23 cellular contexts compared by ENCODE assay signal in genomic region chr6:116355796-116356195, GRCh38.
"Had no signal": no experiment of that assay in that cellular context is flagged by ENCODE, and none has a peak within 500 bp of the region (broad histone marks: within the 10 kb centered on the region; RNA-seq: fewer than 3 reads in every experiment).

No MANE protein-coding gene starts in this region.

- H3K9me3 ChIP-seq: gastrocnemius medialis, lower lobe of right lung, prostate gland, sigmoid colon, thoracic aorta, tibial nerve, upper lobe of left lung, vagina had no signal

- H3K4me3 ChIP-seq: coronary artery, gastrocnemius medialis, lower lobe of right lung, prostate gland, sigmoid colon, skin epidermis, spleen, thoracic aorta, tibial nerve, upper lobe of left lung, vagina had no signal

- H3K9me3 Mint-ChIP-seq: nephron progenitor cell; stimulated activated memory B cell treated with anti-CD40 and anti-IgM and Interleukin-4, amounts not matched to agents 10 μg/mL and 1 μg/mL and 100 μg/mL, for 72 hours had no signal

- FAIRE-seq: keratinocyte had no signal

- DNase-seq: effector memory CD8-positive, alpha-beta T cell; foreskin fibroblast; gastrocnemius medialis; head of caudate nucleus; left ventricle myocardium superior; lower lobe of right lung; naive thymus-derived CD8-positive, alpha-beta T cell; nephron progenitor cell; nucleus accumbens; right cardiac atrium; sigmoid colon; spleen; stimulated activated CD4-positive, alpha-beta T cell treated with anti-CD3 and anti-CD28 coated beads, Interleukin-4, amount 100 ng/mL, for 4 hours; stimulated activated naive CD8-positive, alpha-beta T cell treated with anti-CD3 and anti-CD28 coated beads, Interleukin-15, Interleukin-2, amounts not matched to agents 100 U/mL and 50 U/mL, for 24 hours; upper lobe of left lung had no signal

- H3K27me3 Mint-ChIP-seq: effector memory CD8-positive, alpha-beta T cell; naive thymus-derived CD8-positive, alpha-beta T cell; stimulated activated memory B cell treated with anti-CD40 and anti-IgM and Interleukin-4, amounts not matched to agents 10 μg/mL and 1 μg/mL and 100 μg/mL, for 72 hours had no signal

- H3K27ac Mint-ChIP-seq: effector memory CD8-positive, alpha-beta T cell; naive thymus-derived CD8-positive, alpha-beta T cell; nephron progenitor cell; stimulated activated memory B cell treated with anti-CD40 and anti-IgM and Interleukin-4, amounts not matched to agents 10 μg/mL and 1 μg/mL and 100 μg/mL, for 72 hours had no signal

- H3K27me3 ChIP-seq: gastrocnemius medialis, sigmoid colon, spleen, tibial nerve, upper lobe of left lung, vagina had no signal

- H3K36me3 ChIP-seq: gastrocnemius medialis, lower lobe of right lung, prostate gland, sigmoid colon, spleen, thoracic aorta, tibial nerve, upper lobe of left lung, vagina had no signal

- H3K4me1 ChIP-seq: gastrocnemius medialis, prostate gland, vagina had no signal

- ATAC-seq: effector memory CD8-positive, alpha-beta T cell; gastrocnemius medialis; left ventricle myocardium superior; lower lobe of right lung; naive thymus-derived CD8-positive, alpha-beta T cell; right cardiac atrium; stimulated activated memory B cell treated with anti-CD40 and anti-IgM and Interleukin-4, amounts not matched to agents 10 μg/mL and 1 μg/mL and 100 μg/mL, for 72 hours; stimulated activated naive CD8-positive, alpha-beta T cell treated with anti-CD3 and anti-CD28 coated beads, Interleukin-15, Interleukin-2, amounts not matched to agents 100 U/mL and 50 U/mL, for 24 hours had no signal

- H3K4me3 Mint-ChIP-seq: effector memory CD8-positive, alpha-beta T cell; naive thymus-derived CD8-positive, alpha-beta T cell; nephron progenitor cell; stimulated activated memory B cell treated with anti-CD40 and anti-IgM and Interleukin-4, amounts not matched to agents 10 μg/mL and 1 μg/mL and 100 μg/mL, for 72 hours had no signal

- H3K36me3 Mint-ChIP-seq: stimulated activated memory B cell treated with anti-CD40 and anti-IgM and Interleukin-4, amounts not matched to agents 10 μg/mL and 1 μg/mL and 100 μg/mL, for 72 hours had no signal

- H3K27ac ChIP-seq: coronary artery, gastrocnemius medialis, lower lobe of right lung, prostate gland, sigmoid colon, skin epidermis, spleen, thoracic aorta, tibial nerve, upper lobe of left lung, vagina had no signal
